In genomic region chr19:13882841-13883240, GRCh38 we compare ENCODE assay signal across 20 cellular contexts. TPM values are rescaled to one million over a fixed set of nuclear protein-coding genes. Genes with fewer than 3 reads are reported as not detected.
A peak's percentile ranks its signal among the peaks of the same experiment; 100 is the strongest.
DNase-seq lines count a peak whose midpoint lies in the region; ATAC-seq and TF ChIP-seq lines count a peak whose summit lies in the region.
"Had no signal": no experiment of that assay in that cellular context is flagged by ENCODE, and none has a peak within 500 bp of the region (broad histone marks: within the 10 kb centered on the region; RNA-seq: fewer than 3 reads in every experiment).

No MANE protein-coding gene starts in this region.

- H3K9ac ChIP-seq in mesenchymal stem cell (ENCODE audit: low read length): no peak overlapping the region

- peak overlapping the region in 1 of 2 experiments; percentile 15 for H2BK12ac ChIP-seq in mesenchymal stem cell (ENCODE audit: low read length in 2 of 2)

- peak overlapping the region; percentile 34 for H4K91ac ChIP-seq in mesenchymal stem cell (ENCODE audit: low read length)

- no peak overlapping the region for H3K14ac ChIP-seq in mesenchymal stem cell (ENCODE audit: low read length in 2 of 2)

- TF ChIP-seq POLR2A in gastrocnemius medialis (IDR thresholded peaks at IDR 0.05): no peak

- peak overlapping the region; percentile 60 to 88 for H3K27ac Mint-ChIP-seq in natural killer cell
- no peak overlapping the region for H3K27ac Mint-ChIP-seq in natural killer cell treated with Interleukin-12 subunit alpha and Interleukin-12 subunit beta and Interleukin-15 and Interleukin-18, amount 100 ng/mL, for 72 hours
- no peak overlapping the region for H3K27ac Mint-ChIP-seq in activated CD8-positive, alpha-beta T cell treated with anti-CD3 and anti-CD28 coated beads for 36 hours

- H3K4me1 ChIP-seq in mesenchymal stem cell (ENCODE audit: control insufficient read depth, insufficient read depth, low read depth, low read length): peaks cover 24% of the 10 kb centered on the region
- peaks cover 13 to 17% of the 10 kb centered on the region in 2 donors for H3K4me1 ChIP-seq in gastrocnemius medialis

- no peak overlapping the region for H2AFZ ChIP-seq in mesenchymal stem cell (ENCODE audit: low read depth, low read length)

- ATAC-seq in natural killer cell: no peak
- no peak for ATAC-seq in natural killer cell treated with Interleukin-12 subunit alpha and Interleukin-12 subunit beta and Interleukin-15 and Interleukin-18, amount 100 ng/mL, for 72 hours
- ATAC-seq in activated CD8-positive, alpha-beta T cell treated with anti-CD3 and anti-CD28 coated beads for 36 hours: no peak
- no peak for ATAC-seq in gastrocnemius medialis
- ATAC-seq in GM18868 (IDR thresholded peaks at IDR 0.05; ENCODE audit: unreplicated experiment): no peak

- no peaks in the 10 kb centered on the region for H3K79me1 ChIP-seq in mesenchymal stem cell (replicated peaks; ENCODE audit: low read length, poor library complexity, severe bottlenecking)

- intact Hi-C loops in natural killer cell (cut with micrococcal nuclease) (loop anchor here (5.0 to 10.0 kb wide), 4 partner anchors 72 to 592 kb away; partner anchors contain the start of genes DCAF15 and PTGER1), gastrocnemius medialis (cut with DNase I; ENCODE audit: low total_unique reads) (loop anchor here (5.0 kb wide), 1 partner anchor 254 kb away; the partner anchor contains the start of gene ASF1B)
- intact Hi-C loops in activated CD8-positive, alpha-beta T cell treated with anti-CD3 and anti-CD28 coated beads for 36 hours (cut with micrococcal nuclease): loop anchor here (10.0 kb wide), 1 partner anchor 152 kb away; the partner anchor contains the start of gene IL27RA

- DNase-seq in natural killer cell (no peak), mesenchymal stem cell (no peak), gastrocnemius medialis (no peak), hepatic stellate cell (ENCODE audit: low spot score) (no peak)
- no peak for DNase-seq in natural killer cell treated with Interleukin-12 subunit alpha and Interleukin-12 subunit beta and Interleukin-15 and Interleukin-18, amount 100 ng/mL, for 72 hours (ENCODE audit: low spot score)
- peak; percentile 63 for DNase-seq in activated CD8-positive, alpha-beta T cell treated with anti-CD3 and anti-CD28 coated beads for 36 hours
- DNase-seq: adrenal gland; COR-L47; dermis blood vessel endothelial cell; left colon; NCI-H1105 treated with DMSO at 0.1 percent for 48 hours; retina; stimulated activated CD4-positive, alpha-beta T cell treated with anti-CD3 and anti-CD28 coated beads, Interleukin-12 subunit alpha, Interleukin-12 subunit beta, amount 100 ng/mL, for 4 hours; stimulated activated CD8-positive, alpha-beta memory T cell treated with anti-CD3 and anti-CD28 coated beads, Interleukin-4, amount 100 ng/mL, for 48 hours had no signal

- H3K4me1 Mint-ChIP-seq in natural killer cell: peaks cover 38 to 68% of the 10 kb centered on the region in 2 donors
- H3K4me1 Mint-ChIP-seq in natural killer cell treated with Interleukin-12 subunit alpha and Interleukin-12 subunit beta and Interleukin-15 and Interleukin-18, amount 100 ng/mL, for 72 hours (ENCODE audit: low read depth in 2 of 2): peaks cover 42 to 43% of the 10 kb centered on the region in 2 donors
- peaks cover 48% of the 10 kb centered on the region for H3K4me1 Mint-ChIP-seq in activated CD8-positive, alpha-beta T cell treated with anti-CD3 and anti-CD28 coated beads for 36 hours (ENCODE audit: low read depth)

- no peaks in the 10 kb centered on the region for H3K27me3 Mint-ChIP-seq in natural killer cell (ENCODE audit: low read depth in 2 of 2)
- H3K27me3 Mint-ChIP-seq in natural killer cell treated with Interleukin-12 subunit alpha and Interleukin-12 subunit beta and Interleukin-15 and Interleukin-18, amount 100 ng/mL, for 72 hours: no peaks in the 10 kb centered on the region
- H3K27me3 Mint-ChIP-seq in activated CD8-positive, alpha-beta T cell treated with anti-CD3 and anti-CD28 coated beads for 36 hours: no peaks in the 10 kb centered on the region

- peaks cover 0 to 21% of the 10 kb centered on the region in 2 experiments for H3K27me3 ChIP-seq in mesenchymal stem cell (ENCODE audit: control insufficient read depth in 1 of 2, insufficient read depth in 1 of 2, low read length in 2 of 2)
- no peaks in the 10 kb centered on the region for H3K27me3 ChIP-seq in gastrocnemius medialis
- H3K27me3 ChIP-seq: adrenal gland had no signal

- no peak overlapping the region for H3K23ac ChIP-seq in mesenchymal stem cell (ENCODE audit: low read length in 2 of 2)

- in situ Hi-C loops in gastrocnemius medialis (cut with MboI; ENCODE audit: low sequenced_read_pairs in 4 of 4): loop anchor here (10.0 to 25.0 kb wide), 3 partner anchors 162 to 479 kb away; no protein-coding TSS in a partner anchor

- H4K8ac ChIP-seq in mesenchymal stem cell (ENCODE audit: low read length): no peak overlapping the region

- H3K18ac ChIP-seq in mesenchymal stem cell (ENCODE audit: low read depth in 1 of 2, low read length in 2 of 2): no peak overlapping the region

- POLR2A ChIA-PET in activated CD8-positive, alpha-beta T cell treated with anti-CD3 and anti-CD28 coated beads for 36 hours (lab: Charles Lee): interaction anchor here (0.9 to 1.3 kb wide), 3 partner anchors 23 to 108 kb away, joined by 3 to 4 read pairs (median 3); partner anchors contain the start of genes BRME1 and CC2D1A

- H2BK15ac ChIP-seq in mesenchymal stem cell (ENCODE audit: low read depth, poor library complexity, severe bottlenecking): no peak overlapping the region

- peak overlapping the region; percentile 21 for H3K4me3 Mint-ChIP-seq in natural killer cell
- no peak overlapping the region for H3K4me3 Mint-ChIP-seq in natural killer cell treated with Interleukin-12 subunit alpha and Interleukin-12 subunit beta and Interleukin-15 and Interleukin-18, amount 100 ng/mL, for 72 hours
- H3K4me3 Mint-ChIP-seq in activated CD8-positive, alpha-beta T cell treated with anti-CD3 and anti-CD28 coated beads for 36 hours: no peak overlapping the region

- H3K27ac ChIP-seq in mesenchymal stem cell (ENCODE audit: low read length, poor library complexity, severe bottlenecking): no peak overlapping the region
- H3K27ac ChIP-seq in gastrocnemius medialis: no peak overlapping the region
- H3K27ac ChIP-seq: adrenal gland had no signal

- TF ChIP-seq CTCF in natural killer cell (IDR thresholded peaks at IDR 0.05) (no peak), gastrocnemius medialis (IDR thresholded peaks at IDR 0.05 in 4 of 5, conservative IDR thresholded peaks at IDR 0.05 in 1 of 5) (no peak)
- no peak for TF ChIP-seq CTCF in activated CD8-positive, alpha-beta T cell treated with anti-CD3 and anti-CD28 coated beads for 36 hours (IDR thresholded peaks at IDR 0.05)

- H3K9me3 ChIP-seq in mesenchymal stem cell (ENCODE audit: control insufficient read depth, low read length) (no peaks in the 10 kb centered on the region), gastrocnemius medialis (no peaks in the 10 kb centered on the region)
- H3K9me3 ChIP-seq: adrenal gland had no signal

- no peaks in the 10 kb centered on the region for H3K9me3 Mint-ChIP-seq in natural killer cell
- H3K9me3 Mint-ChIP-seq in natural killer cell treated with Interleukin-12 subunit alpha and Interleukin-12 subunit beta and Interleukin-15 and Interleukin-18, amount 100 ng/mL, for 72 hours: no peaks in the 10 kb centered on the region
- no peaks in the 10 kb centered on the region for H3K9me3 Mint-ChIP-seq in activated CD8-positive, alpha-beta T cell treated with anti-CD3 and anti-CD28 coated beads for 36 hours
- H3K9me3 Mint-ChIP-seq: activated T-helper 1 cell treated with anti-CD3 and anti-CD28 coated beads, Interleukin-12 subunit alpha, Interleukin-12 subunit beta, Interleukin-2, Interleukin-4 antibody, amounts not matched to agents 30 ng/mL and 10 ng/mL and 1 ng/mL, durations not matched to agents 14 hours and 24 hours and 36 hours had no signal

- 98% methylated on average over 12 of the region's 12 CpGs for WGBS in mesenchymal stem cell

- H2AK5ac ChIP-seq in mesenchymal stem cell (ENCODE audit: low read length, severe bottlenecking): no peak overlapping the region

- H3K4me2 ChIP-seq in mesenchymal stem cell (ENCODE audit: low read length, poor library complexity, severe bottlenecking): no peak overlapping the region

- H3K36me3 Mint-ChIP-seq in natural killer cell: no peaks in the 10 kb centered on the region
- no peaks in the 10 kb centered on the region for H3K36me3 Mint-ChIP-seq in natural killer cell treated with Interleukin-12 subunit alpha and Interleukin-12 subunit beta and Interleukin-15 and Interleukin-18, amount 100 ng/mL, for 72 hours
- no peaks in the 10 kb centered on the region for H3K36me3 Mint-ChIP-seq in activated CD8-positive, alpha-beta T cell treated with anti-CD3 and anti-CD28 coated beads for 36 hours (ENCODE audit: low read depth)

- no peak overlapping the region for H2BK120ac ChIP-seq in mesenchymal stem cell (ENCODE audit: low read depth, low read length)

- H3K4me3 ChIP-seq in mesenchymal stem cell (ENCODE audit: insufficient read depth in 1 of 2, low read depth in 1 of 2, low read length in 2 of 2) (no peak overlapping the region), gastrocnemius medialis (no peak overlapping the region)
- H3K4me3 ChIP-seq: adrenal gland had no signal

- CTCF ChIA-PET in activated CD8-positive, alpha-beta T cell treated with anti-CD3 and anti-CD28 coated beads for 36 hours (lab: Charles Lee): interaction anchor here (1.0 to 6.2 kb wide), 8 partner anchors 20 to 253 kb away, joined by 3 to 76 read pairs (median 9); partner anchors contain the start of genes ASF1B, IL27RA and MISP3

- no peaks in the 10 kb centered on the region for H3K36me3 ChIP-seq in mesenchymal stem cell (ENCODE audit: control insufficient read depth in 1 of 2, insufficient read depth in 2 of 2, low read depth in 1 of 2, low read length in 2 of 2)
- H3K36me3 ChIP-seq in gastrocnemius medialis: no peaks in the 10 kb centered on the region
- H3K36me3 ChIP-seq: adrenal gland had no signal

- no peak overlapping the region for H3K4ac ChIP-seq in mesenchymal stem cell (ENCODE audit: low read depth in 1 of 2, low read length in 2 of 2)

- H2BK5ac ChIP-seq in mesenchymal stem cell (ENCODE audit: low read depth, low read length, poor library complexity, severe bottlenecking): no peak overlapping the region

RNA-seq across cellular contexts. Expression of gene NANOS3, which starts 5.9 kb away (rescaled TPM):
- total RNA-seq in natural killer cell: 1 to 10 TPM; 2.6 to 6.3 (median 3.0) TPM
- under 1 TPM in 1 of 2 donors, not detected in 1; 0.95 TPM for total RNA-seq in natural killer cell treated with Interleukin-12 subunit alpha and Interleukin-12 subunit beta and Interleukin-15 and Interleukin-18, amount 100 ng/mL, for 72 hours
- total RNA-seq in activated CD8-positive, alpha-beta T cell treated with anti-CD3 and anti-CD28 coated beads for 36 hours: 1 to 10 TPM in 1 of 2 experiments, under 1 TPM in 1; 0.56 to 1.3 TPM
- polyA plus RNA-seq in mesenchymal stem cell (2013, experiment 1 of 2): 1.4 TPM
- 3.1 TPM for polyA plus RNA-seq in mesenchymal stem cell (2013, experiment 2 of 2)
- not detected for total RNA-seq in gastrocnemius medialis
- total RNA-seq: dermis blood vessel endothelial cell, epithelial cell of proximal tubule, LHCN-M2, NCI-H460, subcutaneous adipose tissue had no signal

RNA-seq across cellular contexts. Expression of gene BRME1, which starts 23.1 kb away (rescaled TPM):
- total RNA-seq in natural killer cell: 1 to 10 TPM; 3.8 to 7.7 (median 4.0) TPM
- total RNA-seq in natural killer cell treated with Interleukin-12 subunit alpha and Interleukin-12 subunit beta and Interleukin-15 and Interleukin-18, amount 100 ng/mL, for 72 hours: 1 to 10 TPM; 3.7 to 4.0 TPM
- total RNA-seq in activated CD8-positive, alpha-beta T cell treated with anti-CD3 and anti-CD28 coated beads for 36 hours: 1 to 10 TPM; 3.6 to 5.2 TPM
- 0.22 TPM for polyA plus RNA-seq in mesenchymal stem cell (2013, experiment 1 of 2)
- polyA plus RNA-seq in mesenchymal stem cell (2013, experiment 2 of 2): 0.22 TPM
- total RNA-seq in gastrocnemius medialis: 1 to 10 TPM in 1 of 4 donors, under 1 TPM in 3; 0.19 to 1.0 (median 0.56) TPM

RNA-seq across cellular contexts. Expression of gene CC2D1A, which starts 23.2 kb away (rescaled TPM):
- total RNA-seq in natural killer cell (10 to 100 TPM; 42.8 to 49.3 (median 48.4) TPM), gastrocnemius medialis (10 to 100 TPM; 22.3 to 44.9 (median 33.7) TPM)
- 10 to 100 TPM; 33.2 to 41.3 TPM for total RNA-seq in natural killer cell treated with Interleukin-12 subunit alpha and Interleukin-12 subunit beta and Interleukin-15 and Interleukin-18, amount 100 ng/mL, for 72 hours
- total RNA-seq in activated CD8-positive, alpha-beta T cell treated with anti-CD3 and anti-CD28 coated beads for 36 hours: 10 to 100 TPM; 22.4 to 23.8 TPM
- polyA plus RNA-seq in mesenchymal stem cell (2013, experiment 1 of 2): 15.2 TPM
- 15.0 TPM for polyA plus RNA-seq in mesenchymal stem cell (2013, experiment 2 of 2)

RNA-seq across cellular contexts. Expression of gene PODNL1, which starts 55.4 kb away (rescaled TPM):
- total RNA-seq in natural killer cell: under 1 TPM in 1 of 3 donors, not detected in 2; 0.61 TPM
- total RNA-seq in natural killer cell treated with Interleukin-12 subunit alpha and Interleukin-12 subunit beta and Interleukin-15 and Interleukin-18, amount 100 ng/mL, for 72 hours: under 1 TPM in 1 of 2 donors, not detected in 1; 0.70 TPM
- not detected for total RNA-seq in activated CD8-positive, alpha-beta T cell treated with anti-CD3 and anti-CD28 coated beads for 36 hours
- polyA plus RNA-seq in mesenchymal stem cell (2013, experiment 1 of 2): 4.7 TPM
- 3.7 TPM for polyA plus RNA-seq in mesenchymal stem cell (2013, experiment 2 of 2)
- total RNA-seq in gastrocnemius medialis: under 1 TPM in 2 of 4 donors, not detected in 2; 0.55 to 0.61 TPM
- total RNA-seq: activated T-helper 1 cell treated with anti-CD3 and anti-CD28 coated beads, Interleukin-12 subunit alpha, Interleukin-12 subunit beta, Interleukin-2, Interleukin-4 antibody, amounts not matched to agents 30 ng/mL and 10 ng/mL and 1 ng/mL, durations not matched to agents 14 hours and 24 hours and 36 hours; NCI-H460 had no signal

Comparison
In these comparisons a context has a peak if more than half of its experiments do, and no peak if none do; other contexts are left out.
1. H3K27ac Mint-ChIP-seq: peak in natural killer cell (2 of 2); none in natural killer cell treated with Interleukin-12 subunit alpha and Interleukin-12 subunit beta and Interleukin-15 and Interleukin-18, amount 100 ng/mL, for 72 hours (0 of 2) and activated CD8-positive, alpha-beta T cell treated with anti-CD3 and anti-CD28 coated beads for 36 hours (single experiment).